In the genomic region with DNA sequence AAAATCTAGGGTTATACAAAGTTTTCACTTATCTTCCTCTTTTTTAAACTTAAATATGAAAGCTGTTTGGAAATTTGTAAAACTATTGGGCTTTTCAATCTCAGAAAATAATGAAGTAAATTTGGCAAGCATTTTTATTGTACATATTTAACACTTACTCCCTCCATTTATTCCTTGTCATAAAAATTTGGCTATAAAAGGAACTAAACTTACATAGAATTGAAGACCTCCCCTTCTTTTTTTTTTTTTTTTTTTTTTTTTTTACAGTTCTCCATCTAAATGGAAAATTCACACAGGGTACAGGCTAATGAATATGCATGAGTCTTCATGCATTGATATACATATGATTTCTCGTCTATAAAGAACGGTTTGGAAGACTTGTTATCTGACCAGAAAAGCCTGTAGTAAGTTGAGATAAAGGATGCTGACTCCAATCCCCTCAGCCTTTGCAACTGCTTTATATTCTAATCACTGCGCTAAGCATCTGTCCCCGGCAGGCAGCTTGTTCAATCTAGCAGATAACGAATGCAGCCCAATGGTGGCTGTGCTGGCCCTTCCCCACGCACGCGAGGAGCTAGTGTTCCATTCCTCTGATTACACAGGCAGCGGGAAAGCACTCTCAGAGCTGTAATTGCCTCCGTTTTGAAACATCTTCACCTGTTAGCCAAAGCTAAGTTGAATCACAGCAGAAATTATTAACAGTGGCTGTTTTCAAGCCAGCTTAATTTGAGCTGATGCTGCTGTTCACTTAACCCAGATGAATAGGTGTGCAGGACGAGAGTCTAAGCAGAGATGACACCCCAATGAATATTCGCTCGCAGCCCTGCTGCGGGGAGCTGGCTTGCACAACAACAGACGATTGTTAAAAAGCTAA, we compare ENCODE assay signal across 1 cellular context.
TF ChIP-seq lines count a peak whose summit lies in the region.

No MANE protein-coding gene starts in this region.

TF ChIP-seq in SK-N-SH, 30 proteins besides CTCF, POLR2A, EP300 and RAD21 (continued from another document):
- TF ChIP-seq TCF12 (IDR thresholded peaks at IDR 0.05) (0 out of 2 replicates have a peak, but pooled peaks have one; percentile 24), ELF1 (IDR thresholded peaks at IDR 0.05) (no peak), SMC3 (IDR thresholded peaks at IDR 0.05; ENCODE audit: low read depth, low read length) (peak; percentile 3; the same call in 1 of the 2 replicates)
